In genomic region chr3:28867836-28868235, GRCh38 we compare ENCODE assay signal across 21 cellular contexts.
"Had no signal": no experiment of that assay in that cellular context is flagged by ENCODE, and none has a peak within 500 bp of the region (broad histone marks: within the 10 kb centered on the region; RNA-seq: fewer than 3 reads in every experiment).

No MANE protein-coding gene starts in this region.

- H3K9me3 ChIP-seq: breast epithelium, suprapubic skin had no signal

- H3K9me3 Mint-ChIP-seq: activated B cell treated with CpG ODN at 0.5 μM for 24 hours; activated CD4-positive, alpha-beta T cell treated with anti-CD3 and anti-CD28 coated beads, Interleukin-2, amount 10 ng/mL, durations not matched to agents 7 days and 5 days had no signal

- H3K4me3 ChIP-seq: breast epithelium, suprapubic skin had no signal

- H3K27ac ChIP-seq: breast epithelium, epithelial cell of prostate, suprapubic skin had no signal

- H3K36me3 ChIP-seq: breast epithelium, suprapubic skin had no signal

- H3K36me3 Mint-ChIP-seq: immature natural killer cell; natural killer cell treated with Interleukin-12 subunit alpha and Interleukin-12 subunit beta and Interleukin-15 and Interleukin-18, amount 100 ng/mL, for 72 hours; type B pancreatic cell had no signal

- H3K4me3 Mint-ChIP-seq: activated B cell treated with CpG ODN at 0.5 μM for 24 hours; activated CD4-positive, alpha-beta T cell treated with anti-CD3 and anti-CD28 coated beads, Interleukin-2, amount 10 ng/mL, durations not matched to agents 7 days and 5 days; activated T-helper 1 cell treated with anti-CD3 and anti-CD28 coated beads, Interleukin-12 subunit alpha, Interleukin-12 subunit beta, Interleukin-2, Interleukin-4 antibody, amounts not matched to agents 30 ng/mL and 10 ng/mL and 1 ng/mL, durations not matched to agents 14 hours and 24 hours and 36 hours; dendritic cell treated with granulocyte-macrophage colony-stimulating factor and Interleukin-4, amounts not matched to agents 40 ng/mL and 50 ng/mL, for 4 days; effector memory CD8-positive, alpha-beta T cell; immature natural killer cell; natural killer cell treated with Interleukin-12 subunit alpha and Interleukin-12 subunit beta and Interleukin-15 and Interleukin-18, amount 100 ng/mL, for 72 hours; stimulated activated naive CD8-positive, alpha-beta T cell treated with anti-CD3 and anti-CD28 coated beads, Interleukin-15, Interleukin-2, amounts not matched to agents 100 ng/mL and 50 ng/mL, for 24 hours; type B pancreatic cell had no signal

- H3K4me1 Mint-ChIP-seq: activated B cell treated with CpG ODN at 0.5 μM for 24 hours; activated CD4-positive, alpha-beta T cell treated with anti-CD3 and anti-CD28 coated beads, Interleukin-2, amount 10 ng/mL, durations not matched to agents 7 days and 5 days; immature natural killer cell had no signal

- H3K27me3 ChIP-seq: breast epithelium, suprapubic skin had no signal

- H3K4me1 ChIP-seq: breast epithelium, suprapubic skin had no signal

- ATAC-seq: effector memory CD8-positive, alpha-beta T cell; natural killer cell treated with Interleukin-12 subunit alpha and Interleukin-12 subunit beta and Interleukin-15 and Interleukin-18, amount 100 ng/mL, for 72 hours; right cardiac atrium had no signal

- H3K27me3 Mint-ChIP-seq: activated B cell treated with CpG ODN at 0.5 μM for 24 hours; dendritic cell treated with granulocyte-macrophage colony-stimulating factor and Interleukin-4, amounts not matched to agents 40 ng/mL and 50 ng/mL, for 4 days; effector memory CD8-positive, alpha-beta T cell; natural killer cell treated with Interleukin-12 subunit alpha and Interleukin-12 subunit beta and Interleukin-15 and Interleukin-18, amount 100 ng/mL, for 72 hours; progenitor cell of endocrine pancreas; stimulated activated naive CD8-positive, alpha-beta T cell treated with anti-CD3 and anti-CD28 coated beads, Interleukin-15, Interleukin-2, amounts not matched to agents 100 ng/mL and 50 ng/mL, for 24 hours; type B pancreatic cell had no signal

- DNase-seq: activated B cell treated with CpG ODN at 0.5 μM for 24 hours; activated CD4-positive, alpha-beta T cell treated with anti-CD3 and anti-CD28 coated beads, Interleukin-2, amount 10 ng/mL, durations not matched to agents 7 days and 5 days; activated CD8-positive, alpha-beta memory T cell treated with anti-CD3 and anti-CD28 coated beads for 24 hours; activated naive CD4-positive, alpha-beta T cell treated with Interleukin-2 at 50 U/mL for 16 hours; aorta; cerebellar nuclear complex; effector memory CD8-positive, alpha-beta T cell; foreskin melanocyte; head of caudate nucleus; immature natural killer cell; mesenchymal stem cell; right cardiac atrium had no signal

- H3K27ac Mint-ChIP-seq: activated B cell treated with CpG ODN at 0.5 μM for 24 hours; activated CD4-positive, alpha-beta T cell treated with anti-CD3 and anti-CD28 coated beads, Interleukin-2, amount 10 ng/mL, durations not matched to agents 7 days and 5 days; activated T-helper 1 cell treated with anti-CD3 and anti-CD28 coated beads, Interleukin-12 subunit alpha, Interleukin-12 subunit beta, Interleukin-2, Interleukin-4 antibody, amounts not matched to agents 30 ng/mL and 10 ng/mL and 1 ng/mL, durations not matched to agents 14 hours and 24 hours and 36 hours; dendritic cell treated with granulocyte-macrophage colony-stimulating factor and Interleukin-4, amounts not matched to agents 40 ng/mL and 50 ng/mL, for 4 days; effector memory CD8-positive, alpha-beta T cell; immature natural killer cell; natural killer cell treated with Interleukin-12 subunit alpha and Interleukin-12 subunit beta and Interleukin-15 and Interleukin-18, amount 100 ng/mL, for 72 hours; progenitor cell of endocrine pancreas; stimulated activated naive CD8-positive, alpha-beta T cell treated with anti-CD3 and anti-CD28 coated beads, Interleukin-15, Interleukin-2, amounts not matched to agents 100 ng/mL and 50 ng/mL, for 24 hours; type B pancreatic cell had no signal
